28 cellular contexts compared by ENCODE assay signal in genomic region chr9:99345936-99346335, GRCh38.
DNase-seq lines count a peak whose midpoint lies in the region; ATAC-seq and TF ChIP-seq lines count a peak whose summit lies in the region.
"Had no signal": no experiment of that assay in that cellular context is flagged by ENCODE, and none has a peak within 500 bp of the region (broad histone marks: within the 10 kb centered on the region; RNA-seq: fewer than 3 reads in every experiment).

No MANE protein-coding gene starts in this region.

- no peak for TF ChIP-seq CTCF in suprapubic skin (IDR thresholded peaks at IDR 0.05)

- peak overlapping the region; percentile 43 for H3K27ac ChIP-seq in suprapubic skin
- H3K27ac ChIP-seq: 22Rv1, HL-60, parathyroid adenoma, Peyer's patch, sigmoid colon had no signal

- H3K36me3 ChIP-seq in suprapubic skin: no peaks in the 10 kb centered on the region
- H3K36me3 ChIP-seq: BE2C, Peyer's patch, sigmoid colon had no signal

- CTCF ChIA-PET in activated naive CD4-positive, alpha-beta T cell treated with anti-CD3 and anti-CD28 coated beads, Interleukin-2, amount 10 ng/mL, durations not matched to agents 7 days and 5 days (lab: Charles Lee): no interaction called here

- TF ChIP-seq POLR2A in suprapubic skin (IDR thresholded peaks at IDR 0.05): no peak

- H3K9me3 ChIP-seq in suprapubic skin: no peaks in the 10 kb centered on the region
- H3K9me3 ChIP-seq: BE2C, Peyer's patch, sigmoid colon had no signal

- no peak for TF ChIP-seq EP300 in suprapubic skin (IDR thresholded peaks at IDR 0.05)

- no peak overlapping the region for H3K4me3 ChIP-seq in suprapubic skin
- H3K4me3 ChIP-seq: Peyer's patch, sigmoid colon had no signal

- H3K27me3 Mint-ChIP-seq in activated naive CD4-positive, alpha-beta T cell treated with anti-CD3 and anti-CD28 coated beads, Interleukin-2, amount 10 ng/mL, durations not matched to agents 7 days and 5 days: peaks cover 16% of the 10 kb centered on the region

- ATAC-seq in GM21737 (IDR thresholded peaks at IDR 0.05; ENCODE audit: unreplicated experiment): no peak
- ATAC-seq: activated CD8-positive, alpha-beta memory T cell treated with anti-CD3 and anti-CD28 coated beads, Interleukin-2, amount 10 ng/mL, durations not matched to agents 7 days and 5 days; activated naive CD8-positive, alpha-beta T cell treated with anti-CD3 and anti-CD28 coated beads, Interleukin-2, amount 50 U/mL, for 24 hours; activated T-helper 17 cell treated with anti-CD3 and anti-CD28 coated beads, Interleukin-2, amount 50 U/mL, for 72 hours; naive thymus-derived CD8-positive, alpha-beta T cell had no signal

- no peaks in the 10 kb centered on the region for H3K36me3 Mint-ChIP-seq in activated naive CD4-positive, alpha-beta T cell treated with anti-CD3 and anti-CD28 coated beads, Interleukin-2, amount 10 ng/mL, durations not matched to agents 7 days and 5 days
- H3K36me3 Mint-ChIP-seq: activated CD8-positive, alpha-beta memory T cell treated with anti-CD3 and anti-CD28 coated beads, Interleukin-2, amount 10 ng/mL, durations not matched to agents 7 days and 5 days; naive thymus-derived CD8-positive, alpha-beta T cell; type B pancreatic cell had no signal

- H3K4me1 Mint-ChIP-seq in activated naive CD4-positive, alpha-beta T cell treated with anti-CD3 and anti-CD28 coated beads, Interleukin-2, amount 10 ng/mL, durations not matched to agents 7 days and 5 days: no peaks in the 10 kb centered on the region
- H3K4me1 Mint-ChIP-seq: activated CD8-positive, alpha-beta memory T cell treated with anti-CD3 and anti-CD28 coated beads, Interleukin-2, amount 10 ng/mL, durations not matched to agents 7 days and 5 days; activated naive CD8-positive, alpha-beta T cell treated with anti-CD3 and anti-CD28 coated beads, Interleukin-2, amount 50 U/mL, for 24 hours; activated T-helper 17 cell treated with anti-CD3 and anti-CD28 coated beads, Interleukin-2, amount 50 U/mL, for 72 hours; central memory CD8-positive, alpha-beta T cell; H9; naive thymus-derived CD8-positive, alpha-beta T cell had no signal

- no peaks in the 10 kb centered on the region for H3K27me3 ChIP-seq in suprapubic skin
- H3K27me3 ChIP-seq: BE2C, Peyer's patch, sigmoid colon had no signal

- H3K9me3 Mint-ChIP-seq in activated naive CD4-positive, alpha-beta T cell treated with anti-CD3 and anti-CD28 coated beads, Interleukin-2, amount 10 ng/mL, durations not matched to agents 7 days and 5 days: no peaks in the 10 kb centered on the region
- H3K9me3 Mint-ChIP-seq: activated naive CD8-positive, alpha-beta T cell treated with anti-CD3 and anti-CD28 coated beads, Interleukin-2, amount 50 U/mL, for 24 hours; activated T-helper 17 cell treated with anti-CD3 and anti-CD28 coated beads, Interleukin-2, amount 50 U/mL, for 72 hours; central memory CD8-positive, alpha-beta T cell; H9; naive thymus-derived CD8-positive, alpha-beta T cell; stimulated activated naive CD8-positive, alpha-beta T cell treated with anti-CD3 and anti-CD28 coated beads, Interleukin-15, Interleukin-2, amounts not matched to agents 100 ng/mL and 50 ng/mL, for 24 hours; type B pancreatic cell had no signal

- peaks cover 7% of the 10 kb centered on the region for H3K4me1 ChIP-seq in suprapubic skin
- H3K4me1 ChIP-seq: BE2C, parathyroid adenoma, Peyer's patch, sigmoid colon had no signal

- DNase-seq in DMS53 (lab: John Stamatoyannopoulos, UW): peak; percentile 14
- DNase-seq in DMS53 treated with DMSO at 0.1 percent for 48 hours (lab: John Stamatoyannopoulos, UW; ENCODE audit: unreplicated experiment): no peak
- peak; percentile 77 for DNase-seq in amniotic stem cell (lab: John Stamatoyannopoulos, UW)
- peak; percentile 85 for DNase-seq in fibroblast of peridontal ligament (ENCODE audit: extremely low read depth)
- no peak for DNase-seq in suprapubic skin (ENCODE audit: low spot score in 2 of 2)
- no peak for DNase-seq in activated naive CD4-positive, alpha-beta T cell treated with anti-CD3 and anti-CD28 coated beads, Interleukin-2, amount 10 ng/mL, durations not matched to agents 7 days and 5 days
- DNase-seq in NCI-H128 (lab: John Stamatoyannopoulos, UW; ENCODE audit: unreplicated experiment): no peak
- DNase-seq: activated CD4-positive, alpha-beta T cell treated with anti-CD3 and anti-CD28 coated beads for 4 hours; activated CD8-positive, alpha-beta memory T cell treated with anti-CD3 and anti-CD28 coated beads, Interleukin-2, amount 10 ng/mL, durations not matched to agents 7 days and 5 days; activated naive CD8-positive, alpha-beta T cell treated with anti-CD3 and anti-CD28 coated beads, Interleukin-2, amount 50 U/mL, for 24 hours; BE2C; effector CD8-positive, alpha-beta T cell; H9; mesenchymal stem cell; naive thymus-derived CD8-positive, alpha-beta T cell; NCI-H1694 treated with DMSO at 0.1 percent for 48 hours; NCI-H226; Peyer's patch; sigmoid colon; stimulated activated CD4-positive, alpha-beta T cell treated with anti-CD3 and anti-CD28 coated beads, Interleukin-2, amount 100 ng/mL, for 24 hours had no signal

- no peak overlapping the region for H3K27ac Mint-ChIP-seq in activated naive CD4-positive, alpha-beta T cell treated with anti-CD3 and anti-CD28 coated beads, Interleukin-2, amount 10 ng/mL, durations not matched to agents 7 days and 5 days
- H3K27ac Mint-ChIP-seq: activated CD8-positive, alpha-beta memory T cell treated with anti-CD3 and anti-CD28 coated beads, Interleukin-2, amount 10 ng/mL, durations not matched to agents 7 days and 5 days; activated naive CD8-positive, alpha-beta T cell treated with anti-CD3 and anti-CD28 coated beads, Interleukin-2, amount 50 U/mL, for 24 hours; activated T-helper 17 cell treated with anti-CD3 and anti-CD28 coated beads, Interleukin-2, amount 50 U/mL, for 72 hours; H9; naive thymus-derived CD8-positive, alpha-beta T cell; stimulated activated naive CD8-positive, alpha-beta T cell treated with anti-CD3 and anti-CD28 coated beads, Interleukin-15, Interleukin-2, amounts not matched to agents 100 ng/mL and 50 ng/mL, for 24 hours; type B pancreatic cell had no signal

- no peak overlapping the region for H3K4me3 Mint-ChIP-seq in activated naive CD4-positive, alpha-beta T cell treated with anti-CD3 and anti-CD28 coated beads, Interleukin-2, amount 10 ng/mL, durations not matched to agents 7 days and 5 days
- H3K4me3 Mint-ChIP-seq: activated CD8-positive, alpha-beta memory T cell treated with anti-CD3 and anti-CD28 coated beads, Interleukin-2, amount 10 ng/mL, durations not matched to agents 7 days and 5 days; activated naive CD8-positive, alpha-beta T cell treated with anti-CD3 and anti-CD28 coated beads, Interleukin-2, amount 50 U/mL, for 24 hours; activated T-helper 17 cell treated with anti-CD3 and anti-CD28 coated beads, Interleukin-2, amount 50 U/mL, for 72 hours; central memory CD8-positive, alpha-beta T cell; H9; naive thymus-derived CD8-positive, alpha-beta T cell; stimulated activated naive CD8-positive, alpha-beta T cell treated with anti-CD3 and anti-CD28 coated beads, Interleukin-15, Interleukin-2, amounts not matched to agents 100 ng/mL and 50 ng/mL, for 24 hours; type B pancreatic cell had no signal

Comparison
In these comparisons a context has a peak if more than half of its experiments do, and no peak if none do; other contexts are left out.
1. DNase-seq: peak in DMS53 (single experiment), amniotic stem cell (single experiment) and fibroblast of peridontal ligament (single experiment); none in DMS53 treated with DMSO at 0.1 percent for 48 hours (single experiment), suprapubic skin (0 of 2), activated naive CD4-positive, alpha-beta T cell treated with anti-CD3 and anti-CD28 coated beads, Interleukin-2, amount 10 ng/mL, durations not matched to agents 7 days and 5 days (single experiment) and NCI-H128 (single experiment).